25 cellular contexts compared by ENCODE assay signal in genomic region chr19:54921082-54921481, GRCh38. TPM values are rescaled to one million over a fixed set of nuclear protein-coding genes. Genes with fewer than 3 reads are reported as not detected.
DNase-seq lines count a peak whose midpoint lies in the region; ATAC-seq, FAIRE-seq and TF ChIP-seq lines count a peak whose summit lies in the region.
"Had no signal": no experiment of that assay in that cellular context is flagged by ENCODE, and none has a peak within 500 bp of the region (broad histone marks: within the 10 kb centered on the region; RNA-seq: fewer than 3 reads in every experiment).

No MANE protein-coding gene starts in this region.

- no peaks in the 10 kb centered on the region for H3K4me1 ChIP-seq in stomach
- H3K4me1 ChIP-seq in small intestine (ENCODE audit: control insufficient read depth in 2 of 2, insufficient read depth in 1 of 2, low read depth in 1 of 2, low read length in 1 of 2): no peaks in the 10 kb centered on the region

- no peak overlapping the region for H3K27ac ChIP-seq in stomach
- H3K27ac ChIP-seq in small intestine (ENCODE audit: low read depth in 1 of 2, low read length in 1 of 2): no peak overlapping the region

- H3K4me3 ChIP-seq in H7 (ENCODE audit: insufficient read depth, low read depth, low read length) (no peak overlapping the region), stomach (no peak overlapping the region), small intestine (ENCODE audit: low read depth in 1 of 2, low read length in 2 of 2) (no peak overlapping the region)
- H3K4me3 ChIP-seq: GM12878 had no signal

- 57 to 62% (median 59%) methylated on average over 7 of the region's 7 CpGs for WGBS in stomach, 5 donors
- WGBS in small intestine, 3 donors: 53 to 64% (median 59%) methylated on average over 7 of the region's 7 CpGs

- no peak for FAIRE-seq in small intestine (lab: Jason Lieb, UNC)
- FAIRE-seq: GM12878, HTR-8/SVneo had no signal

- no peaks in the 10 kb centered on the region for H3K27me3 ChIP-seq in H7 (ENCODE audit: control insufficient read depth, insufficient read depth, low read length)
- H3K27me3 ChIP-seq in stomach: peaks cover 0 to 26% (median 0%) of the 10 kb centered on the region in 3 donors
- no peaks in the 10 kb centered on the region for H3K27me3 ChIP-seq in small intestine (ENCODE audit: control insufficient read depth in 2 of 2, insufficient read depth in 2 of 2, low read length in 2 of 2)

- ATAC-seq in natural killer cell treated with Interleukin-12 subunit alpha and Interleukin-12 subunit beta and Interleukin-15 and Interleukin-18, amount 100 ng/mL, for 72 hours: peak; percentile 73 to 82
- ATAC-seq in GM21360 (IDR thresholded peaks at IDR 0.05; ENCODE audit: unreplicated experiment): no peak
- ATAC-seq: GM12878, HCT116, Right ventricle myocardium inferior had no signal

- peak; percentile 19 for DNase-seq in activated CD4-positive, alpha-beta memory T cell treated with anti-CD3 and anti-CD28 coated beads, Interleukin-2, amount 10 ng/mL, durations not matched to agents 7 days and 5 days
- DNase-seq in activated CD4-positive, alpha-beta memory T cell treated with anti-CD3 and anti-CD28 coated beads for 36 hours: no peak
- DNase-seq in H7 (peak; percentile 15), stomach (no peak), small intestine (no peak)
- peak; percentile 72 for DNase-seq in natural killer cell treated with Interleukin-12 subunit alpha and Interleukin-12 subunit beta and Interleukin-15 and Interleukin-18, amount 100 ng/mL, for 72 hours (ENCODE audit: low spot score)
- DNase-seq: AML-193, GOT3, Karpas-422, NCI-H1105, NCI-H2081, NCI-H2171, NCI-H524 treated with DMSO at 0.1 percent for 48 hours, NCI-H82 had no signal

- CTCF ChIA-PET in activated CD4-positive, alpha-beta memory T cell treated with anti-CD3 and anti-CD28 coated beads, Interleukin-2, amount 10 ng/mL, durations not matched to agents 7 days and 5 days (lab: Charles Lee): no interaction called here
- CTCF ChIA-PET in activated CD4-positive, alpha-beta memory T cell treated with anti-CD3 and anti-CD28 coated beads for 36 hours (lab: Charles Lee): no interaction called here

- TF ChIP-seq CTCF in stomach (IDR thresholded peaks at IDR 0.05): no peak

- TF ChIP-seq EP300 in stomach (IDR thresholded peaks at IDR 0.05): no peak

- TF ChIP-seq POLR2A in stomach (IDR thresholded peaks at IDR 0.05): no peak

- peaks cover 8% of the 10 kb centered on the region for H3K4me1 Mint-ChIP-seq in activated CD4-positive, alpha-beta memory T cell treated with anti-CD3 and anti-CD28 coated beads, Interleukin-2, amount 10 ng/mL, durations not matched to agents 7 days and 5 days
- H3K4me1 Mint-ChIP-seq in activated CD4-positive, alpha-beta memory T cell treated with anti-CD3 and anti-CD28 coated beads for 36 hours (ENCODE audit: low read depth): no peaks in the 10 kb centered on the region
- H3K4me1 Mint-ChIP-seq in T-helper 1 cell treated with Interleukin-12 subunit alpha and Interleukin-12 subunit beta and Interleukin-4 antibody, amounts not matched to agents 30 μg/mL and 1 μg/mL, for 36 hours (ENCODE audit: low read depth): peaks cover 10% of the 10 kb centered on the region
- H3K4me1 Mint-ChIP-seq in natural killer cell treated with Interleukin-12 subunit alpha and Interleukin-12 subunit beta and Interleukin-15 and Interleukin-18, amount 100 ng/mL, for 72 hours (ENCODE audit: low read depth in 2 of 2): peaks cover 37 to 43% of the 10 kb centered on the region in 2 donors

- intact Hi-C loops in activated CD4-positive, alpha-beta memory T cell treated with anti-CD3 and anti-CD28 coated beads for 36 hours (cut with micrococcal nuclease): no loop called here
- intact Hi-C loops in stomach (cut with DNase I; ENCODE audit: low total_unique reads): no loop called here

- H3K27me3 Mint-ChIP-seq in activated CD4-positive, alpha-beta memory T cell treated with anti-CD3 and anti-CD28 coated beads, Interleukin-2, amount 10 ng/mL, durations not matched to agents 7 days and 5 days: peaks cover 2% of the 10 kb centered on the region
- peaks cover 13% of the 10 kb centered on the region for H3K27me3 Mint-ChIP-seq in activated CD4-positive, alpha-beta memory T cell treated with anti-CD3 and anti-CD28 coated beads for 36 hours
- no peaks in the 10 kb centered on the region for H3K27me3 Mint-ChIP-seq in T-helper 1 cell treated with Interleukin-12 subunit alpha and Interleukin-12 subunit beta and Interleukin-4 antibody, amounts not matched to agents 30 μg/mL and 1 μg/mL, for 36 hours (ENCODE audit: low read depth)
- no peaks in the 10 kb centered on the region for H3K27me3 Mint-ChIP-seq in natural killer cell treated with Interleukin-12 subunit alpha and Interleukin-12 subunit beta and Interleukin-15 and Interleukin-18, amount 100 ng/mL, for 72 hours

- no peak overlapping the region for H3K27ac Mint-ChIP-seq in activated CD4-positive, alpha-beta memory T cell treated with anti-CD3 and anti-CD28 coated beads, Interleukin-2, amount 10 ng/mL, durations not matched to agents 7 days and 5 days
- no peak overlapping the region for H3K27ac Mint-ChIP-seq in activated CD4-positive, alpha-beta memory T cell treated with anti-CD3 and anti-CD28 coated beads for 36 hours
- peak overlapping the region; percentile 4 for H3K27ac Mint-ChIP-seq in T-helper 1 cell treated with Interleukin-12 subunit alpha and Interleukin-12 subunit beta and Interleukin-4 antibody, amounts not matched to agents 30 μg/mL and 1 μg/mL, for 36 hours
- H3K27ac Mint-ChIP-seq in natural killer cell treated with Interleukin-12 subunit alpha and Interleukin-12 subunit beta and Interleukin-15 and Interleukin-18, amount 100 ng/mL, for 72 hours: peak overlapping the region; percentile 24 to 68

- POLR2A ChIA-PET in activated CD4-positive, alpha-beta memory T cell treated with anti-CD3 and anti-CD28 coated beads, Interleukin-2, amount 10 ng/mL, durations not matched to agents 7 days and 5 days (lab: Charles Lee): no interaction called here
- POLR2A ChIA-PET in activated CD4-positive, alpha-beta memory T cell treated with anti-CD3 and anti-CD28 coated beads for 36 hours (lab: Charles Lee): no interaction called here

- H3K4me3 Mint-ChIP-seq in activated CD4-positive, alpha-beta memory T cell treated with anti-CD3 and anti-CD28 coated beads, Interleukin-2, amount 10 ng/mL, durations not matched to agents 7 days and 5 days: no peak overlapping the region
- H3K4me3 Mint-ChIP-seq in activated CD4-positive, alpha-beta memory T cell treated with anti-CD3 and anti-CD28 coated beads for 36 hours: no peak overlapping the region
- H3K4me3 Mint-ChIP-seq in T-helper 1 cell treated with Interleukin-12 subunit alpha and Interleukin-12 subunit beta and Interleukin-4 antibody, amounts not matched to agents 30 μg/mL and 1 μg/mL, for 36 hours: no peak overlapping the region
- peak overlapping the region; percentile 56 for H3K4me3 Mint-ChIP-seq in natural killer cell treated with Interleukin-12 subunit alpha and Interleukin-12 subunit beta and Interleukin-15 and Interleukin-18, amount 100 ng/mL, for 72 hours

- no peaks in the 10 kb centered on the region for H3K36me3 ChIP-seq in H7 (replicated peaks; ENCODE audit: control insufficient read depth, insufficient read depth, low read length)
- no peaks in the 10 kb centered on the region for H3K36me3 ChIP-seq in stomach
- H3K36me3 ChIP-seq in small intestine (ENCODE audit: control insufficient read depth in 2 of 2, insufficient read depth in 2 of 2, low read length in 2 of 2): no peaks in the 10 kb centered on the region

- no peaks in the 10 kb centered on the region for H3K36me3 Mint-ChIP-seq in activated CD4-positive, alpha-beta memory T cell treated with anti-CD3 and anti-CD28 coated beads, Interleukin-2, amount 10 ng/mL, durations not matched to agents 7 days and 5 days (ENCODE audit: low read depth)
- H3K36me3 Mint-ChIP-seq in activated CD4-positive, alpha-beta memory T cell treated with anti-CD3 and anti-CD28 coated beads for 36 hours: peaks cover 1% of the 10 kb centered on the region
- no peaks in the 10 kb centered on the region for H3K36me3 Mint-ChIP-seq in T-helper 1 cell treated with Interleukin-12 subunit alpha and Interleukin-12 subunit beta and Interleukin-4 antibody, amounts not matched to agents 30 μg/mL and 1 μg/mL, for 36 hours (ENCODE audit: low read depth)
- H3K36me3 Mint-ChIP-seq in natural killer cell treated with Interleukin-12 subunit alpha and Interleukin-12 subunit beta and Interleukin-15 and Interleukin-18, amount 100 ng/mL, for 72 hours: peaks cover 6% of the 10 kb centered on the region
- H3K36me3 Mint-ChIP-seq: CD14-positive monocyte had no signal

- H3K9me3 Mint-ChIP-seq in activated CD4-positive, alpha-beta memory T cell treated with anti-CD3 and anti-CD28 coated beads, Interleukin-2, amount 10 ng/mL, durations not matched to agents 7 days and 5 days: peaks cover 4% of the 10 kb centered on the region
- H3K9me3 Mint-ChIP-seq in activated CD4-positive, alpha-beta memory T cell treated with anti-CD3 and anti-CD28 coated beads for 36 hours: peaks cover 6% of the 10 kb centered on the region
- H3K9me3 Mint-ChIP-seq in T-helper 1 cell treated with Interleukin-12 subunit alpha and Interleukin-12 subunit beta and Interleukin-4 antibody, amounts not matched to agents 30 μg/mL and 1 μg/mL, for 36 hours: peaks cover 5% of the 10 kb centered on the region
- no peaks in the 10 kb centered on the region for H3K9me3 Mint-ChIP-seq in natural killer cell treated with Interleukin-12 subunit alpha and Interleukin-12 subunit beta and Interleukin-15 and Interleukin-18, amount 100 ng/mL, for 72 hours

- H3K9me3 ChIP-seq in stomach (no peaks in the 10 kb centered on the region), small intestine (ENCODE audit: control insufficient read depth, low read depth) (no peaks in the 10 kb centered on the region)

RNA-seq across cellular contexts. Expression of gene NCR1, which starts 15.1 kb away (rescaled TPM):
- total RNA-seq in activated CD4-positive, alpha-beta memory T cell treated with anti-CD3 and anti-CD28 coated beads, Interleukin-2, amount 10 ng/mL, durations not matched to agents 7 days and 5 days: not detected
- total RNA-seq in activated CD4-positive, alpha-beta memory T cell treated with anti-CD3 and anti-CD28 coated beads for 36 hours: not detected
- total RNA-seq in H7 (2014; rRNA removed; shearing (Covaris generic)): 1.8 and 12.6 TPM in 2 replicates
- 100 to 1,000 TPM in 1 of 2 donors, 10 to 100 TPM in 1; 81.6 to 253 TPM for total RNA-seq in natural killer cell treated with Interleukin-12 subunit alpha and Interleukin-12 subunit beta and Interleukin-15 and Interleukin-18, amount 100 ng/mL, for 72 hours
- 1 to 10 TPM in 1 of 5 donors, not detected in 4; 1.1 TPM for total RNA-seq in stomach
- polyA plus RNA-seq in stomach (under 1 TPM in 1 of 3 donors, not detected in 2; 0.92 TPM), small intestine (under 1 TPM in 1 of 3 donors, not detected in 2; 0.16 TPM)
- total RNA-seq: A172, MCF 10A, Right ventricle myocardium inferior, SK-MEL-5 had no signal
- polyA plus RNA-seq: AG04450 had no signal

RNA-seq across cellular contexts. Expression of gene NLRP7, which starts 26.2 kb away (rescaled TPM):
- not detected for total RNA-seq in activated CD4-positive, alpha-beta memory T cell treated with anti-CD3 and anti-CD28 coated beads, Interleukin-2, amount 10 ng/mL, durations not matched to agents 7 days and 5 days
- total RNA-seq in activated CD4-positive, alpha-beta memory T cell treated with anti-CD3 and anti-CD28 coated beads for 36 hours: not detected
- total RNA-seq in H7 (2014; rRNA removed; shearing (Covaris generic)): 1.9 and 3.2 TPM in 2 replicates
- total RNA-seq in natural killer cell treated with Interleukin-12 subunit alpha and Interleukin-12 subunit beta and Interleukin-15 and Interleukin-18, amount 100 ng/mL, for 72 hours: 1 to 10 TPM; 1.1 to 1.2 TPM
- not detected for total RNA-seq in stomach
- not detected for polyA plus RNA-seq in stomach
- polyA plus RNA-seq in small intestine: under 1 TPM in 2 of 3 donors, not detected in 1; 0.04 to 0.27 TPM
- total RNA-seq: A172, MCF 10A, Right ventricle myocardium inferior had no signal
- polyA plus RNA-seq: AG04450, CD14-positive monocyte had no signal

RNA-seq across cellular contexts. Expression of gene NLRP2, which starts 45.1 kb away (rescaled TPM):
- 10 to 100 TPM; 14.3 to 14.8 TPM for total RNA-seq in activated CD4-positive, alpha-beta memory T cell treated with anti-CD3 and anti-CD28 coated beads, Interleukin-2, amount 10 ng/mL, durations not matched to agents 7 days and 5 days
- total RNA-seq in activated CD4-positive, alpha-beta memory T cell treated with anti-CD3 and anti-CD28 coated beads for 36 hours: 10 to 100 TPM in 1 of 2 experiments, 1 to 10 TPM in 1; 8.1 to 10.3 TPM
- 1.0 and 1.3 TPM in 2 replicates for total RNA-seq in H7 (2014; rRNA removed; shearing (Covaris generic))
- total RNA-seq in natural killer cell treated with Interleukin-12 subunit alpha and Interleukin-12 subunit beta and Interleukin-15 and Interleukin-18, amount 100 ng/mL, for 72 hours: 100 to 1,000 TPM in 1 of 2 donors, 10 to 100 TPM in 1; 50.3 to 154 TPM
- total RNA-seq in stomach: 10 to 100 TPM in 4 of 5 donors, 1 to 10 TPM in 1; 9.4 to 23.5 (median 15.6) TPM
- polyA plus RNA-seq in stomach: 10 to 100 TPM in 1 of 3 donors, 1 to 10 TPM in 2; 2.1 to 11.8 (median 4.8) TPM
- 10 to 100 TPM in 1 of 3 donors, 1 to 10 TPM in 2; 2.2 to 10.5 (median 4.6) TPM for polyA plus RNA-seq in small intestine
- total RNA-seq: A172, MCF 10A, SK-MEL-5 had no signal

RNA-seq across cellular contexts. Expression of gene FCAR, which starts 47.0 kb away (rescaled TPM):
- not detected for total RNA-seq in activated CD4-positive, alpha-beta memory T cell treated with anti-CD3 and anti-CD28 coated beads, Interleukin-2, amount 10 ng/mL, durations not matched to agents 7 days and 5 days
- total RNA-seq in activated CD4-positive, alpha-beta memory T cell treated with anti-CD3 and anti-CD28 coated beads for 36 hours: not detected
- total RNA-seq in H7 (2014; rRNA removed; shearing (Covaris generic)): not detected in 2 replicates
- not detected for total RNA-seq in natural killer cell treated with Interleukin-12 subunit alpha and Interleukin-12 subunit beta and Interleukin-15 and Interleukin-18, amount 100 ng/mL, for 72 hours
- total RNA-seq in stomach: 1 to 10 TPM in 1 of 5 donors, not detected in 4; 1.3 TPM
- polyA plus RNA-seq in stomach (1 to 10 TPM in 1 of 3 donors, under 1 TPM in 1, not detected in 1; 0.15 to 2.2 TPM), small intestine (under 1 TPM in 1 of 3 donors, not detected in 2; 0.22 TPM)
- total RNA-seq: A172, GM12878, MCF 10A, SK-MEL-5 had no signal
- polyA plus RNA-seq: AG04450 had no signal

Comparison
In these comparisons a context has a peak if more than half of its experiments do, and no peak if none do; other contexts are left out.
1. DNase-seq: peak in activated CD4-positive, alpha-beta memory T cell treated with anti-CD3 and anti-CD28 coated beads, Interleukin-2, amount 10 ng/mL, durations not matched to agents 7 days and 5 days (single experiment), H7 (single experiment) and natural killer cell treated with Interleukin-12 subunit alpha and Interleukin-12 subunit beta and Interleukin-15 and Interleukin-18, amount 100 ng/mL, for 72 hours (single experiment); none in activated CD4-positive, alpha-beta memory T cell treated with anti-CD3 and anti-CD28 coated beads for 36 hours (single experiment), stomach (single experiment) and small intestine (single experiment).
2. H3K27ac Mint-ChIP-seq: peak in T-helper 1 cell treated with Interleukin-12 subunit alpha and Interleukin-12 subunit beta and Interleukin-4 antibody, amounts not matched to agents 30 μg/mL and 1 μg/mL, for 36 hours (single experiment) and natural killer cell treated with Interleukin-12 subunit alpha and Interleukin-12 subunit beta and Interleukin-15 and Interleukin-18, amount 100 ng/mL, for 72 hours (2 of 2); none in activated CD4-positive, alpha-beta memory T cell treated with anti-CD3 and anti-CD28 coated beads, Interleukin-2, amount 10 ng/mL, durations not matched to agents 7 days and 5 days (single experiment) and activated CD4-positive, alpha-beta memory T cell treated with anti-CD3 and anti-CD28 coated beads for 36 hours (single experiment).